Comparison of ENCODE assay signal across 8 cellular contexts in the genomic region with DNA sequence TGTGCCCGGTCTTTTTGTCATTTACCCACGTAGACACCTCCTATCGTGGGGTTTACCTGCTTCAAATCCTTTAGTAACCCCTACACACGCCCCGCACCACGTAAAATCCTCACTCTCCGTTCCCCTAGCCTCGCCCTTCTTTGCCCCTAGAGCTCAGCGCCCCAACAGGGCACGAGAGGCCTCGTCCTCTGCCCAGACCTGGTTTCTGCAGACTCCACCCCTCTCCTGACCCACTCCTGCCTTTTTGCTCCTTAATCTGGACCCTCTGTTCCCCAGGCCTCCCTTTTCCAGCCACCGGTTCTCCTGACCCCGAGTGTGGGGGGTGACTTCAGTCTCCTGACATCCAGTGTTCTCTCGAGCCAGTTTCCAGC. TPM values are rescaled to one million over a fixed set of nuclear protein-coding genes. Genes with fewer than 3 reads are reported as not detected.
DNase-seq lines count a peak whose midpoint lies in the region; ATAC-seq, FAIRE-seq and TF ChIP-seq lines count a peak whose summit lies in the region.

No MANE protein-coding gene starts in this region.

- WGBS in neuronal stem cell (ENCODE audit: extremely low coverage in 2 of 2, insufficient read length in 2 of 2, insufficient replicate concordance in 1 of 2), 2 donors, result no CpG with 5 or more reads among the region's 14 CpGs

- H4K8ac ChIP-seq in neuronal stem cell (ENCODE audit: low read depth, low read length), result no peak overlapping the region

- H2BK5ac ChIP-seq in neuronal stem cell (ENCODE audit: low read length), result no peak overlapping the region

- ATAC-seq in GM18511 (IDR thresholded peaks at IDR 0.05; ENCODE audit: unreplicated experiment) (peak; percentile 55), T-helper 17 cell (peak; percentile 51), esophagus mucosa (peak; percentile 46)

- H3K4me3 ChIP-seq in neuronal stem cell (ENCODE audit: low read length in 2 of 2), result peak overlapping the region; percentile 62 to 75
- H3K4me3 ChIP-seq in HAP-1, result no peak overlapping the region

- H2BK15ac ChIP-seq in neuronal stem cell (ENCODE audit: low read length), result no peak overlapping the region

- H3K14ac ChIP-seq in neuronal stem cell (ENCODE audit: low read length), result no peak overlapping the region

- H3K4me1 ChIP-seq in neuronal stem cell (ENCODE audit: control insufficient read depth in 2 of 2, insufficient read depth in 1 of 2, low read depth in 1 of 2, low read length in 2 of 2) (peaks cover 0 to 1% of the 10 kb centered on the region in 2 donors), HAP-1 (no peaks in the 10 kb centered on the region)

- no peak for TF ChIP-seq POLR2A in GM12892 (IDR thresholded peaks at IDR 0.05; ENCODE audit: low read depth, low read length)

- peak overlapping the region; percentile 78 for H2AFZ ChIP-seq in neuronal stem cell (ENCODE audit: low read length)

- in situ Hi-C loops in HAP-1 (cut with MboI; ENCODE audit: low sequenced_read_pairs), result no loop called here

- H3K27me3 ChIP-seq in neuronal stem cell (ENCODE audit: control insufficient read depth in 3 of 3, insufficient read depth in 3 of 3, low read depth in 1 of 3, low read length in 3 of 3) (no peaks in the 10 kb centered on the region), HAP-1 (ENCODE audit: low read depth) (no peaks in the 10 kb centered on the region)

- peaks cover 7% of the 10 kb centered on the region for H3K4me1 Mint-ChIP-seq in T-helper 17 cell

- peaks cover 4 to 73% of the 10 kb centered on the region in 2 donors for H3K36me3 ChIP-seq in neuronal stem cell (replicated peaks in 1 of 2; ENCODE audit: control insufficient read depth in 2 of 2, insufficient read depth in 2 of 2, low read length in 2 of 2)
- H3K36me3 ChIP-seq in HAP-1 (replicated peaks), result no peaks in the 10 kb centered on the region

- H3K27ac Mint-ChIP-seq in T-helper 17 cell, result peak overlapping the region; percentile 91

- H2BK120ac ChIP-seq in neuronal stem cell (ENCODE audit: low read depth, low read length), result no peak overlapping the region

- H2BK12ac ChIP-seq in neuronal stem cell (ENCODE audit: low read length), result no peak overlapping the region

- no peak overlapping the region for H4K91ac ChIP-seq in neuronal stem cell (ENCODE audit: low read depth, low read length, poor library complexity)

- peak overlapping the region; percentile 52 for H3K4me2 ChIP-seq in neuronal stem cell (ENCODE audit: insufficient read depth, low read length, poor library complexity, severe bottlenecking)

- FAIRE-seq in GM12892 (lab: Jason Lieb, UNC), result no peak

- H3K4me3 Mint-ChIP-seq in T-helper 17 cell, result peak overlapping the region; percentile 79

- H2AK5ac ChIP-seq in neuronal stem cell (ENCODE audit: low read depth, low read length), result no peak overlapping the region

- H3K27me3 Mint-ChIP-seq in T-helper 17 cell, result no peaks in the 10 kb centered on the region

- peak overlapping the region; percentile 53 for H3K9ac ChIP-seq in neuronal stem cell (ENCODE audit: low read depth, low read length, poor library complexity)

- peak; percentile 20 for DNase-seq in AG08395 (ENCODE audit: low spot score)
- no peak for DNase-seq in T-helper 17 cell
- no peak for DNase-seq in neuronal stem cell (ENCODE audit: low spot score)
- no peak for DNase-seq in GM12892 (ENCODE audit: insufficient read length)
- DNase-seq in HAP-1 (ENCODE audit: low spot score in 2 of 2), result no peak
- DNase-seq in NCI-H1092 treated with DMSO at 0.1 percent for 48 hours (lab: John Stamatoyannopoulos, UW), result no peak

- no peaks in the 10 kb centered on the region for H3K79me1 ChIP-seq in neuronal stem cell (ENCODE audit: low read depth, low read length)

- no peak overlapping the region for H3K4ac ChIP-seq in neuronal stem cell (ENCODE audit: low read length)

- H3K9me3 ChIP-seq in T-helper 17 cell (ENCODE audit: control insufficient read depth, low read length, poor library complexity, severe bottlenecking), result no peaks in the 10 kb centered on the region
- peaks cover 13 to 55% of the 10 kb centered on the region in 2 donors for H3K9me3 ChIP-seq in neuronal stem cell (replicated peaks in 1 of 2; ENCODE audit: control insufficient read depth in 2 of 2, insufficient read depth in 1 of 2, low read depth in 1 of 2, low read length in 2 of 2)
- H3K9me3 ChIP-seq in HAP-1, result no peaks in the 10 kb centered on the region

- no peak overlapping the region for H3K27ac ChIP-seq in neuronal stem cell (replicated peaks; ENCODE audit: low read length)

- H3K36me3 Mint-ChIP-seq in T-helper 17 cell (ENCODE audit: low read depth), result peaks cover 8% of the 10 kb centered on the region

- H3K23ac ChIP-seq in neuronal stem cell (ENCODE audit: low read depth, low read length, poor library complexity), result no peak overlapping the region

- no peak overlapping the region for H3K18ac ChIP-seq in neuronal stem cell (ENCODE audit: low read length)

RNA-seq across cellular contexts. Expression of gene ZNF528, which starts 0.4 kb away (rescaled TPM):
- total RNA-seq in T-helper 17 cell, result 10 to 100 TPM in 1 of 2 donors, 1 to 10 TPM in 1; 8.1 to 12.9 TPM
- 10.8 TPM for total RNA-seq in esophagus mucosa
- 5.1 TPM for polyA plus RNA-seq in neuronal stem cell (2013, experiment 1 of 2)
- 5.6 TPM for polyA plus RNA-seq in neuronal stem cell (2013, experiment 2 of 2)
- polyA plus RNA-seq in GM12892 (2012; ENCODE audit: missing spikeins), result 4.6 TPM

RNA-seq across cellular contexts. Expression of gene ZNF880, which starts 28.4 kb away (rescaled TPM):
- 10 to 100 TPM; 11.0 to 16.8 TPM for total RNA-seq in T-helper 17 cell
- 3.5 TPM for total RNA-seq in esophagus mucosa
- 24.2 TPM for polyA plus RNA-seq in neuronal stem cell (2013, experiment 1 of 2)
- polyA plus RNA-seq in neuronal stem cell (2013, experiment 2 of 2), result 23.0 TPM
- polyA plus RNA-seq in GM12892 (2012; ENCODE audit: missing spikeins), result 1.2 TPM

RNA-seq across cellular contexts. Expression of gene ZNF534, which starts 30.9 kb away (rescaled TPM):
- under 1 TPM; 0.22 to 0.29 TPM for total RNA-seq in T-helper 17 cell
- not detected for total RNA-seq in esophagus mucosa
- polyA plus RNA-seq in neuronal stem cell (2013, experiment 1 of 2), result 0.14 TPM
- polyA plus RNA-seq in neuronal stem cell (2013, experiment 2 of 2), result 0.15 TPM
- polyA plus RNA-seq in GM12892 (2012; ENCODE audit: missing spikeins), result 0.13 TPM

RNA-seq across cellular contexts. Expression of gene ZNF578, which starts 55.3 kb away (rescaled TPM):
- under 1 TPM; 0.26 to 0.75 TPM for total RNA-seq in T-helper 17 cell
- 0.24 TPM for total RNA-seq in esophagus mucosa
- polyA plus RNA-seq in neuronal stem cell (2013, experiment 1 of 2), result 2.0 TPM
- 1.7 TPM for polyA plus RNA-seq in neuronal stem cell (2013, experiment 2 of 2)
- not detected for polyA plus RNA-seq in GM12892 (2012; ENCODE audit: missing spikeins)
